ENCODE assay signal across 27 cellular contexts in the genomic region with DNA sequence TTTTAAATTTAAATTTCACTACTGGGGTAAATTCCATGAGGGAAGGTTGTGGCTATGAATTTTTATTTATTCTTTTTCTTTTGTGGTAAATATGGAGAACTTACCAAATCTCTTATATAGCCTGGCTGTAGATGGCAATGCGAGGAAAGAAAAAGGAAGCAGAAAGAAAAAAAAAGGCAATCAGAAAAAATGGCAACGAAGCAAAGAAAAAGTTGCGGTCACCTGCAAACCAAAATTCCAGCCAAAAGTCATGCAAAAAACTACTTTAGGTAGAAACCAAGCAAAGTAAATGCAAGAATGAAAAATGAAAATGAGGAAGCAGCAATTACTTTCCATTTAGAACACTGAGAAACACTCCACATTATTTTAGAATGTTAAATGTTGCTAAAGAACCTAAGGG.
DNase-seq lines count a peak whose midpoint lies in the region; ATAC-seq and TF ChIP-seq lines count a peak whose summit lies in the region.
"Had no signal": no experiment of that assay in that cellular context is flagged by ENCODE, and none has a peak within 500 bp of the region (broad histone marks: within the 10 kb centered on the region; RNA-seq: fewer than 3 reads in every experiment).

No MANE protein-coding gene starts in this region.

- TF ChIP-seq POLR2A in upper lobe of left lung (IDR thresholded peaks at IDR 0.05), result no peak

- no peak overlapping the region for H3K9ac ChIP-seq in OCI-LY3 (ENCODE audit: low read length)
- H3K9ac ChIP-seq: GM23248 had no signal

- CTCF ChIA-PET in T-cell (lab: Charles Lee), result no interaction called here

- H3K4me3 Mint-ChIP-seq in chondrocyte (ENCODE audit: unreplicated experiment) (no peak overlapping the region), T-cell (no peak overlapping the region)
- H3K4me3 Mint-ChIP-seq: B cell; CD8-positive, alpha-beta T cell; HFFc6 had no signal

- no peaks in the 10 kb centered on the region for H3K27me3 ChIP-seq in OCI-LY3 (ENCODE audit: low read depth, low read length)
- H3K27me3 ChIP-seq in upper lobe of left lung, result no peaks in the 10 kb centered on the region
- H3K27me3 ChIP-seq: SJSA1 had no signal

- 69 to 77% methylated on average over 3 of the region's 3 CpGs for WGBS in upper lobe of left lung, 2 donors

- POLR2A ChIA-PET in T-cell (lab: Charles Lee), result no interaction called here

- H3K36me3 ChIP-seq in OCI-LY3 (replicated peaks; ENCODE audit: low read depth, low read length) (no peaks in the 10 kb centered on the region), upper lobe of left lung (peaks cover 4 to 71% (median 13%) of the 10 kb centered on the region in 4 donors)

- H3K9me3 Mint-ChIP-seq in chondrocyte (ENCODE audit: low read depth) (no peaks in the 10 kb centered on the region), T-cell (no peaks in the 10 kb centered on the region)
- H3K9me3 Mint-ChIP-seq: CD8-positive, alpha-beta T cell; HFFc6 had no signal

- H3K27ac ChIP-seq in OCI-LY3 (ENCODE audit: low read length), result no peak overlapping the region
- no peak overlapping the region for H3K27ac ChIP-seq in upper lobe of left lung
- H3K27ac ChIP-seq: 22Rv1, C4-2B, GM23248, SJSA1 had no signal

- no peak overlapping the region for H2AFZ ChIP-seq in OCI-LY3 (ENCODE audit: low read depth, low read length)
- H2AFZ ChIP-seq: GM23248 had no signal

- H3K36me3 Mint-ChIP-seq in chondrocyte (ENCODE audit: low read depth), result peaks cover 50% of the 10 kb centered on the region
- no peaks in the 10 kb centered on the region for H3K36me3 Mint-ChIP-seq in T-cell
- H3K36me3 Mint-ChIP-seq: CD8-positive, alpha-beta T cell had no signal

- H3K79me2 ChIP-seq in OCI-LY3 (ENCODE audit: low read length), result no peaks in the 10 kb centered on the region

- TF ChIP-seq CTCF in OCI-LY3 (IDR thresholded peaks at IDR 0.05; ENCODE audit: low read depth, low read length) (no peak), chondrocyte (IDR thresholded peaks at IDR 0.05) (peak; percentile 28), upper lobe of left lung (IDR thresholded peaks at IDR 0.05) (no peak)

- peak overlapping the region; percentile 61 for H3K27ac Mint-ChIP-seq in chondrocyte (ENCODE audit: unreplicated experiment)
- no peak overlapping the region for H3K27ac Mint-ChIP-seq in T-cell
- H3K27ac Mint-ChIP-seq: B cell; CD8-positive, alpha-beta T cell; HFFc6 had no signal

- no peaks in the 10 kb centered on the region for H4K20me1 ChIP-seq in OCI-LY3 (ENCODE audit: insufficient read depth, low read length)

- DNase-seq in NOMO-1 treated with DMSO at 0.1 percent for 48 hours (lab: John Stamatoyannopoulos, UW; ENCODE audit: unreplicated experiment) (peak; percentile 12), NOMO-1 treated with dmso at 0.1 percent for 144 hours (lab: John Stamatoyannopoulos, UW; ENCODE audit: unreplicated experiment) (no peak), chondrocyte (ENCODE audit: low spot score) (no peak), HT-29 (ENCODE audit: low spot score) (no peak), upper lobe of left lung (no peak), T-cell (no peak)
- DNase-seq: Caco-2; CD8-positive, alpha-beta T cell; GDM1; GM23248; HFFc6; NCI-H1417; NCI-H1694; NCI-H2029 treated with DMSO at 0.1 percent for 48 hours; NCI-H446 treated with DMSO at 0.1 percent for 48 hours; NCI-H526; NCI-H82 had no signal

- no peak for ATAC-seq in HG02938 (IDR thresholded peaks at IDR 0.05; ENCODE audit: unreplicated experiment)
- ATAC-seq in upper lobe of left lung (ENCODE audit: low FRiP score in 2 of 2), result no peak
- ATAC-seq in T-cell (replicated peaks in 1 of 4), result no peak
- ATAC-seq: CD8-positive, alpha-beta T cell; HepG2; K562; Right ventricle myocardium inferior had no signal

- no peak for TF ChIP-seq EP300 in upper lobe of left lung (IDR thresholded peaks at IDR 0.05)

- H3K4me2 ChIP-seq in OCI-LY3 (ENCODE audit: low read length), result peak overlapping the region; percentile 34

- H3K4me3 ChIP-seq in OCI-LY3 (ENCODE audit: low read length), result 0 out of 2 replicates have a peak overlapping the region, but pooled peaks have one; percentile 1
- H3K4me3 ChIP-seq in upper lobe of left lung, result no peak overlapping the region
- H3K4me3 ChIP-seq: GM23248, HAP-1, K562, SJSA1 had no signal

- H3K27me3 Mint-ChIP-seq in chondrocyte (ENCODE audit: low read depth), result no peaks in the 10 kb centered on the region
- no peaks in the 10 kb centered on the region for H3K27me3 Mint-ChIP-seq in T-cell

- H3K9me3 ChIP-seq in OCI-LY3 (ENCODE audit: insufficient read depth, low read length) (no peaks in the 10 kb centered on the region), upper lobe of left lung (no peaks in the 10 kb centered on the region)
- H3K9me3 ChIP-seq: Caco-2, HAP-1, SJSA1 had no signal

- peaks cover 14% of the 10 kb centered on the region for H3K4me1 ChIP-seq in OCI-LY3 (ENCODE audit: low read length)
- peaks cover 0 to 6% (median 2%) of the 10 kb centered on the region in 4 donors for H3K4me1 ChIP-seq in upper lobe of left lung
- H3K4me1 ChIP-seq: Caco-2 had no signal

- H3K4me1 Mint-ChIP-seq in chondrocyte (ENCODE audit: low read depth) (peaks cover 47% of the 10 kb centered on the region), T-cell (no peaks in the 10 kb centered on the region)
- H3K4me1 Mint-ChIP-seq: B cell had no signal
